20 cellular contexts compared by ENCODE assay signal in the genomic region with DNA sequence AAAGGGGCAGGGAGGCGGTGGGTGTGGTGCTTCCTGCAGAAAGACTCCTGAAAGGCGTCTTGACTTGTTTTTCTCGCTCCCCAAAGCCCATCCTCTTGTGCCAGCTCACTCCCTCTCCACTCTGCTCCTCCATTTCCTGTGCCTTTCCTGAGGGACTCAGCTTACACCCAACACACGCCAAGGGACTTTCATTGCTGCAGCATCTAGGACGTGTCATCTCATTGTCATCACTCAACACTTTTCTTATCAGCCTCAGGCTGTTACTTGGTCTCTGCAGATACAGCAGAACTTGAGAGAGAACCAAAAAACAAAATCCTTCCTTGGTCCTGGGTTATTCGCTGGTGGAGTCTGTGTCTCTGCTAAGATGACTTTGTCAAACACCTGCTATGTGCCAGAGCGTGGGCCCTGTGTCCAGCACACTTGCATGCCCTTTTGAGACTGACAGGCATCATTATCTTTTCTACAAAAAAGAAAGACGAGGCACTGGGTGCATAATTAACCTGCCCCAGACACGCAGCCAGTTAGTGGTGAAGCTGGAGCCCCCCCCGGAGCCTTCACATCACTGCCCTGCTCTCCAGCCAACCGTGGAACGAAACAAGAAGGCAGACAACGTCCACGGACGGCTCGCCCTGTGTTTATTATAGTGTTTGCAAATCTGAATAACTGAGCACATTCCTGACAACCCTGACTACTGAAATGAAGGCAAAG.
DNase-seq lines count a peak whose midpoint lies in the region; ATAC-seq and TF ChIP-seq lines count a peak whose summit lies in the region.
"Had no signal": no experiment of that assay in that cellular context is flagged by ENCODE, and none has a peak within 500 bp of the region (broad histone marks: within the 10 kb centered on the region; RNA-seq: fewer than 3 reads in every experiment).

No MANE protein-coding gene starts in this region.

- H3K27me3 ChIP-seq in mesendoderm (ENCODE audit: insufficient read depth, low read length, poor library complexity) (no peaks in the 10 kb centered on the region), testis (no peaks in the 10 kb centered on the region), transverse colon (peaks cover 23% of the 10 kb centered on the region)

- ATAC-seq in activated CD8-positive, alpha-beta memory T cell treated with anti-CD3 and anti-CD28 coated beads, Interleukin-2, amount 10 ng/mL, durations not matched to agents 7 days and 5 days, result no peak
- peak; percentile 29 for ATAC-seq in esophagus mucosa
- ATAC-seq in stimulated activated naive CD8-positive, alpha-beta T cell treated with anti-CD3 and anti-CD28 coated beads, Interleukin-15, Interleukin-2, amounts not matched to agents 100 U/mL and 50 U/mL, for 24 hours, result no peak
- ATAC-seq: HepG2 had no signal

- no peaks in the 10 kb centered on the region for H3K79me2 ChIP-seq in mesendoderm (ENCODE audit: control insufficient read depth, insufficient read depth, low read length)

- peak; percentile 29 for DNase-seq in activated CD8-positive, alpha-beta memory T cell treated with anti-CD3 and anti-CD28 coated beads, Interleukin-2, amount 50 U/mL, for 48 hours
- DNase-seq in activated CD8-positive, alpha-beta memory T cell treated with anti-CD3 and anti-CD28 coated beads, Interleukin-2, amount 10 ng/mL, durations not matched to agents 7 days and 5 days, result no peak
- DNase-seq in mesendoderm (peak; percentile 13), testis (peak; percentile 22), NAMALWA (ENCODE audit: low spot score) (no peak), transverse colon (no peak)
- DNase-seq in stimulated activated naive CD8-positive, alpha-beta T cell treated with anti-CD3 and anti-CD28 coated beads, Interleukin-15, Interleukin-2, amounts not matched to agents 100 U/mL and 50 U/mL, for 24 hours, result no peak
- DNase-seq: 8988T; BE2C; Calu3; CD4-positive, alpha-beta memory T cell; KG1; NCI-H1417; NCI-H187 treated with DMSO at 0.1 percent for 48 hours; NCI-H226; NCI-H524 treated with DMSO at 0.1 percent for 48 hours; PC-9 had no signal

- intact Hi-C loops in testis (cut with DNase I; ENCODE audit: low total_unique reads), result no loop called here
- intact Hi-C loops in transverse colon (cut with DNase I; ENCODE audit: low total_unique reads), result no loop called here

- no peak overlapping the region for H4K5ac ChIP-seq in mesendoderm (ENCODE audit: low read length)

- no peak overlapping the region for H3K18ac ChIP-seq in mesendoderm (ENCODE audit: low read length)

- H3K27ac ChIP-seq in mesendoderm (ENCODE audit: low read depth, low read length), result no peak overlapping the region
- H3K27ac ChIP-seq in testis, result no peak overlapping the region
- H3K27ac ChIP-seq in transverse colon, result no peak overlapping the region
- H3K27ac ChIP-seq: PC-9, RWPE1 had no signal

- TF ChIP-seq CTCF in testis (IDR thresholded peaks at IDR 0.05), result no peak
- no peak for TF ChIP-seq CTCF in transverse colon (IDR thresholded peaks at IDR 0.05)

- TF ChIP-seq EP300 in transverse colon (IDR thresholded peaks at IDR 0.05; ENCODE audit: low read depth), result no peak

- no peak overlapping the region for H2BK15ac ChIP-seq in mesendoderm (replicated peaks; ENCODE audit: low read depth)

- H3K9me3 Mint-ChIP-seq in activated CD8-positive, alpha-beta memory T cell treated with anti-CD3 and anti-CD28 coated beads, Interleukin-2, amount 10 ng/mL, durations not matched to agents 7 days and 5 days (ENCODE audit: low read depth), result no peaks in the 10 kb centered on the region
- H3K9me3 Mint-ChIP-seq: CD4-positive, alpha-beta memory T cell had no signal

- no peak overlapping the region for H3K4me3 Mint-ChIP-seq in activated CD8-positive, alpha-beta memory T cell treated with anti-CD3 and anti-CD28 coated beads, Interleukin-2, amount 10 ng/mL, durations not matched to agents 7 days and 5 days
- H3K4me3 Mint-ChIP-seq: CD4-positive, alpha-beta memory T cell had no signal

- H4K8ac ChIP-seq in mesendoderm (ENCODE audit: low read depth, low read length), result no peak overlapping the region

- in situ Hi-C loops in transverse colon (cut with MboI; ENCODE audit: low pct_ligation_motif_present in 1 of 4, low pct_unique_long_range_greater_than_20kb in 1 of 4, low sequenced_read_pairs in 3 of 4), result no loop called here

- H3K4me3 ChIP-seq in mesendoderm (ENCODE audit: low read length), result no peak overlapping the region
- H3K4me3 ChIP-seq in testis, result no peak overlapping the region
- H3K4me3 ChIP-seq in transverse colon, result no peak overlapping the region
- H3K4me3 ChIP-seq: PC-9 had no signal

- no peak for TF ChIP-seq POLR2A in testis (IDR thresholded peaks at IDR 0.05)
- no peak for TF ChIP-seq POLR2A in transverse colon (IDR thresholded peaks at IDR 0.05)

- no peak overlapping the region for H2BK120ac ChIP-seq in mesendoderm (ENCODE audit: low read depth, low read length)

- no peaks in the 10 kb centered on the region for H3K9me3 ChIP-seq in testis
- no peaks in the 10 kb centered on the region for H3K9me3 ChIP-seq in transverse colon
- H3K9me3 ChIP-seq: BE2C had no signal

- H2AK5ac ChIP-seq in mesendoderm (ENCODE audit: low read length), result no peak overlapping the region

- H3K4me1 Mint-ChIP-seq in activated CD8-positive, alpha-beta memory T cell treated with anti-CD3 and anti-CD28 coated beads, Interleukin-2, amount 10 ng/mL, durations not matched to agents 7 days and 5 days, result no peaks in the 10 kb centered on the region

- WGBS in mesendoderm (ENCODE audit: extremely low coverage, insufficient coverage, low lambda C conversion rate), result no CpG with 5 or more reads among the region's 16 CpGs
- 70 to 74% methylated on average over 16 of the region's 16 CpGs for WGBS in testis, 2 donors
- 64 to 65% methylated on average over 9 to 16 of the region's 16 CpGs for WGBS in transverse colon (ENCODE audit: low coverage in 1 of 2), 2 donors

- H3K36me3 ChIP-seq in mesendoderm (ENCODE audit: control insufficient read depth, insufficient read depth, low read length), result no peaks in the 10 kb centered on the region
- no peaks in the 10 kb centered on the region for H3K36me3 ChIP-seq in testis (ENCODE audit: low read depth, missing control alignments)
- H3K36me3 ChIP-seq in transverse colon, result no peaks in the 10 kb centered on the region
- H3K36me3 ChIP-seq: BE2C had no signal

- peaks cover 21% of the 10 kb centered on the region for H3K27me3 Mint-ChIP-seq in activated CD8-positive, alpha-beta memory T cell treated with anti-CD3 and anti-CD28 coated beads, Interleukin-2, amount 10 ng/mL, durations not matched to agents 7 days and 5 days

- H3K4me2 ChIP-seq in mesendoderm (ENCODE audit: low read length), result no peak overlapping the region
- H3K4me2 ChIP-seq: PC-9 had no signal

- H3K56ac ChIP-seq in mesendoderm (ENCODE audit: low read length), result no peak overlapping the region

- no peaks in the 10 kb centered on the region for H3K79me1 ChIP-seq in mesendoderm (ENCODE audit: low read length)

- CTCF ChIA-PET in activated CD8-positive, alpha-beta memory T cell treated with anti-CD3 and anti-CD28 coated beads, Interleukin-2, amount 10 ng/mL, durations not matched to agents 7 days and 5 days (lab: Charles Lee), result no interaction called here

- no peak overlapping the region for H3K27ac Mint-ChIP-seq in activated CD8-positive, alpha-beta memory T cell treated with anti-CD3 and anti-CD28 coated beads, Interleukin-2, amount 10 ng/mL, durations not matched to agents 7 days and 5 days

- H3K4me1 ChIP-seq in mesendoderm (ENCODE audit: control insufficient read depth, low read depth, low read length) (no peaks in the 10 kb centered on the region), testis (peaks cover 15% of the 10 kb centered on the region), transverse colon (peaks cover 0 to 9% (median 0%) of the 10 kb centered on the region in 4 donors)
- H3K4me1 ChIP-seq: BE2C had no signal

- no peak overlapping the region for H3K9ac ChIP-seq in mesendoderm (ENCODE audit: low read length)

- no peak overlapping the region for H3K4ac ChIP-seq in mesendoderm (ENCODE audit: low read depth, low read length)

- H3K36me3 Mint-ChIP-seq in activated CD8-positive, alpha-beta memory T cell treated with anti-CD3 and anti-CD28 coated beads, Interleukin-2, amount 10 ng/mL, durations not matched to agents 7 days and 5 days, result no peaks in the 10 kb centered on the region
- H3K36me3 Mint-ChIP-seq: CD4-positive, alpha-beta memory T cell had no signal

- H3K23ac ChIP-seq in mesendoderm (ENCODE audit: low read length), result no peak overlapping the region

- H2BK5ac ChIP-seq in mesendoderm (ENCODE audit: low read length), result no peak overlapping the region

Comparison
In these comparisons a context has a peak if more than half of its experiments do, and no peak if none do; other contexts are left out.
1. DNase-seq: peak in activated CD8-positive, alpha-beta memory T cell treated with anti-CD3 and anti-CD28 coated beads, Interleukin-2, amount 50 U/mL, for 48 hours (single experiment), mesendoderm (single experiment) and testis (single experiment); none in activated CD8-positive, alpha-beta memory T cell treated with anti-CD3 and anti-CD28 coated beads, Interleukin-2, amount 10 ng/mL, durations not matched to agents 7 days and 5 days (single experiment), stimulated activated naive CD8-positive, alpha-beta T cell treated with anti-CD3 and anti-CD28 coated beads, Interleukin-15, Interleukin-2, amounts not matched to agents 100 U/mL and 50 U/mL, for 24 hours (single experiment), NAMALWA (single experiment) and transverse colon (single experiment).